21 cellular contexts compared by ENCODE assay signal in genomic region chr18:77679869-77680268, GRCh38.
"Had no signal": no experiment of that assay in that cellular context is flagged by ENCODE, and none has a peak within 500 bp of the region (broad histone marks: within the 10 kb centered on the region; RNA-seq: fewer than 3 reads in every experiment).

No MANE protein-coding gene starts in this region.

- H3K4me3 ChIP-seq: left ventricle myocardium inferior, lung, ovary, right atrium auricular region, right lobe of liver, smooth muscle cell, tibial nerve, uterus had no signal

- H3K27ac ChIP-seq: left ventricle myocardium inferior, ovary, right atrium auricular region, right lobe of liver, tibial nerve, uterus had no signal

- ATAC-seq: natural killer cell; right lobe of liver; stimulated activated memory B cell treated with anti-CD40 and anti-IgM and Interleukin-4, amounts not matched to agents 10 μg/mL and 1 μg/mL and 100 μg/mL, for 72 hours; stimulated activated naive CD8-positive, alpha-beta T cell treated with anti-CD3 and anti-CD28 coated beads, Interleukin-15, amount 100 ng/mL, for 72 hours had no signal

- H3K36me3 ChIP-seq: left ventricle myocardium inferior, ovary, right atrium auricular region, right lobe of liver, tibial nerve, uterus had no signal

- DNase-seq: islet precursor cell; left ventricle myocardium inferior; mesendoderm; naive B cell; natural killer cell; nephron progenitor cell; ovary; right lobe of liver; stimulated activated CD4-positive, alpha-beta T cell treated with anti-CD3 and anti-CD28 coated beads, Interleukin-1b, Interleukin-23, amount 100 ng/mL, for 48 hours; stimulated activated CD4-positive, alpha-beta T cell treated with anti-CD3 and anti-CD28 coated beads, Interleukin-2, amount 100 ng/mL, for 48 hours; stimulated activated CD4-positive, alpha-beta T cell treated with anti-CD3 and anti-CD28 coated beads, Interleukin-4, amount 100 ng/mL, for 4 hours; stimulated activated CD8-positive, alpha-beta memory T cell treated with anti-CD3 and anti-CD28 coated beads, Interleukin-4, amount 100 ng/mL, for 48 hours; stimulated activated naive CD4-positive, alpha-beta T cell treated with Interleukin-2 at 50 U/mL for 16 hours; stimulated activated naive CD8-positive, alpha-beta T cell treated with anti-CD3 and anti-CD28 coated beads, Interleukin-15, amount 100 ng/mL, for 72 hours; substantia nigra; uterus had no signal

- H3K9me3 ChIP-seq: left ventricle myocardium inferior, ovary, right atrium auricular region, right lobe of liver, tibial nerve, uterus had no signal

- H3K4me2 ChIP-seq: smooth muscle cell had no signal

- H3K27me3 ChIP-seq: ovary, right atrium auricular region, right lobe of liver, tibial nerve, uterus had no signal
